In the genomic region with DNA sequence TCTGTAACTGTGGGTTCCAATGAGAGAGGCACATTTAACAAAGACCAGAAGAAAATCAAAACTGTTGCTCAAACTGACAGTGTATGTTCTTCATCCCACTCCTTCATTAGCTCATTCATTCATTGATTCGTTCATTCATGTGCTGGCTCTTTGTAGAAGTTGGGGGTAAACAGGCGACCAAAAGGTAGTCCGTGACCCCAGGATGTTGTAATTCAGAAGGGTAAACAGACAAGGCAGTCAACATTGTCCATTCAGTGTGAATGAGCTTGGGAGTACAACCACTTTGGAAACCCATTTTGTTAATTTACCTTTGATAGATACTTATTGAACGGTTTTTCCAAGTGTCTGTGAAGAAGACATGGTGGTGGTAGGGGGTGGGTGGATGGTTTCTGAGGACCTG, we compare ENCODE assay signal across 12 cellular contexts. TPM values are rescaled to one million over a fixed set of nuclear protein-coding genes. Genes with fewer than 3 reads are reported as not detected.
DNase-seq lines count a peak whose midpoint lies in the region; ATAC-seq and TF ChIP-seq lines count a peak whose summit lies in the region.
"Had no signal": no experiment of that assay in that cellular context is flagged by ENCODE, and none has a peak within 500 bp of the region (broad histone marks: within the 10 kb centered on the region; RNA-seq: fewer than 3 reads in every experiment).

No MANE protein-coding gene starts in this region.

- ATAC-seq in T-helper 17 cell = no peak
- ATAC-seq in foreskin keratinocyte = no peak

- H3K36me3 Mint-ChIP-seq in Caco-2 (ENCODE audit: insufficient read depth, unreplicated experiment) (no peaks in the 10 kb centered on the region), T-helper 17 cell (ENCODE audit: low read depth) (no peaks in the 10 kb centered on the region)

- DNase-seq in Caco-2 = no peak
- no peak for DNase-seq in T-helper 17 cell
- no peak for DNase-seq in foreskin keratinocyte
- no peak for DNase-seq in NCI-H524 treated with DMSO at 0.1 percent for 48 hours (lab: John Stamatoyannopoulos, UW)
- no peak for DNase-seq in LoVo (ENCODE audit: low spot score)
- DNase-seq in posterior vena cava (ENCODE audit: low spot score) = no peak
- no peak for DNase-seq in NCI-H2081 (lab: John Stamatoyannopoulos, UW)
- DNase-seq: amniotic stem cell, NCI-H1048 had no signal

- BruUV-seq in Caco-2 (replicated peaks; lab: Mats Ljungman, UMichigan) = no TSS peak

- intact Hi-C loops in Caco-2 (cut with micrococcal nuclease; ENCODE audit: unreplicated experiment) (loop anchor here (5.0 kb wide), 1 partner anchor 489 kb away; no protein-coding TSS in a partner anchor), posterior vena cava (cut with DNase I) (no loop called here)

- no peak overlapping the region for H3K4me3 ChIP-seq in ACC112 (ENCODE audit: low read depth, low read length)
- H3K4me3 ChIP-seq in Caco-2 (ENCODE audit: low read depth, low read length) = no peak overlapping the region
- H3K4me3 ChIP-seq: prostate gland had no signal

- H3K9me3 ChIP-seq in Caco-2 (peaks cover 6% of the 10 kb centered on the region; the same call in 1 of the 2 replicates), T-helper 17 cell (ENCODE audit: control insufficient read depth, low read length, poor library complexity, severe bottlenecking) (no peaks in the 10 kb centered on the region)
- H3K9me3 ChIP-seq: prostate gland had no signal

- POLR2A ChIA-PET in Caco-2 (lab: Charles Lee) = no interaction called here

- peak overlapping the region; percentile 90 for H3K27ac ChIP-seq in ACC112 (ENCODE audit: low read depth, low read length)
- peak overlapping the region; percentile 70 for H3K27ac ChIP-seq in foreskin keratinocyte
- H3K27ac ChIP-seq: prostate gland had no signal

- H3K4me3 Mint-ChIP-seq in Caco-2 (ENCODE audit: unreplicated experiment) (no peak overlapping the region), T-helper 17 cell (peak overlapping the region; percentile 39)

- H3K79me2 ChIP-seq in ACC112 (ENCODE audit: control insufficient read depth, insufficient read depth, low read length, unreplicated experiment) = no peaks in the 10 kb centered on the region

- CTCF ChIA-PET in Caco-2 (lab: Charles Lee) = interaction anchor here (1.7 kb wide), 1 partner anchor 14 kb away, joined by 3 read pairs; no protein-coding TSS in a partner anchor

- H3K27me3 ChIP-seq in ACC112 (ENCODE audit: insufficient read depth, low read length) (no peaks in the 10 kb centered on the region), Caco-2 (replicated peaks; ENCODE audit: control insufficient read depth, insufficient read depth, low read length) (no peaks in the 10 kb centered on the region), foreskin keratinocyte (no peaks in the 10 kb centered on the region)

- H3K4me1 Mint-ChIP-seq in Caco-2 (ENCODE audit: low read depth, unreplicated experiment) (peaks cover 24% of the 10 kb centered on the region), T-helper 17 cell (peaks cover 59% of the 10 kb centered on the region)

- H3K27me3 Mint-ChIP-seq in Caco-2 (ENCODE audit: insufficient read depth, unreplicated experiment) (no peaks in the 10 kb centered on the region), T-helper 17 cell (no peaks in the 10 kb centered on the region)

- H3K27ac Mint-ChIP-seq in Caco-2 (ENCODE audit: unreplicated experiment) = peak overlapping the region; percentile 66
- H3K27ac Mint-ChIP-seq in T-helper 17 cell = peak overlapping the region; percentile 99

- peaks cover 25% of the 10 kb centered on the region for H3K9me3 Mint-ChIP-seq in Caco-2 (ENCODE audit: unreplicated experiment)

- H3K4me1 ChIP-seq in ACC112 (ENCODE audit: control insufficient read depth, insufficient read depth, low read length, unreplicated experiment) = peaks cover 55% of the 10 kb centered on the region
- H3K4me1 ChIP-seq in Caco-2 = peaks cover 49% of the 10 kb centered on the region
- peaks cover 74% of the 10 kb centered on the region for H3K4me1 ChIP-seq in foreskin keratinocyte
- H3K4me1 ChIP-seq: prostate gland had no signal

- H3K36me3 ChIP-seq in ACC112 (ENCODE audit: insufficient read depth, low read length) (no peaks in the 10 kb centered on the region), Caco-2 (ENCODE audit: control insufficient read depth, insufficient read depth, low read length) (no peaks in the 10 kb centered on the region)
- H3K36me3 ChIP-seq: prostate gland had no signal

- TF ChIP-seq CTCF in Caco-2 (IDR thresholded peaks at IDR 0.05; ENCODE audit: insufficient read depth in 1 of 2, low read depth in 1 of 2, low read length in 1 of 2, severe bottlenecking in 1 of 2, unreplicated experiment in 1 of 2) (no peak), foreskin keratinocyte (conservative IDR thresholded peaks at IDR 0.05) (no peak)

- peak overlapping the region; percentile 7 for H2AFZ ChIP-seq in ACC112 (ENCODE audit: low read length, unreplicated experiment)

RNA-seq across cellular contexts. Expression of gene CDH13, which starts 26.1 kb away (rescaled TPM):
- total RNA-seq in Caco-2 (2022) (2.2 and 3.5 TPM in 2 replicates), T-helper 17 cell (not detected), foreskin keratinocyte (88.5 and 93.3 TPM in 2 replicates), posterior vena cava (10 to 100 TPM; 32.0 to 81.7 TPM)
- 19.7 and 27.3 TPM in 2 replicates for polyA plus RNA-seq in foreskin keratinocyte
- total RNA-seq: T-helper 2 cell treated with Interferon-gamma antibody and Interleukin-4, amounts not matched to agents 100 ng/mL and 5 ng/mL, for 36 hours had no signal
